24 cellular contexts compared by ENCODE assay signal in genomic region chr13:32232263-32232662, GRCh38.
"Had no signal": no experiment of that assay in that cellular context is flagged by ENCODE, and none has a peak within 500 bp of the region (broad histone marks: within the 10 kb centered on the region; RNA-seq: fewer than 3 reads in every experiment).

No MANE protein-coding gene starts in this region.

- DNase-seq: cerebellar nuclear complex; cortex of kidney; dorsolateral prefrontal cortex; effector CD8-positive, alpha-beta T cell; esophagus squamous epithelium; gastrocnemius medialis; heart left ventricle; kidney; mucosa of descending colon; naive B cell; sigmoid colon; stimulated activated CD4-positive, alpha-beta T cell treated with anti-CD3 and anti-CD28 coated beads, Interleukin-4, amount 100 ng/mL, for 4 hours; upper lobe of left lung had no signal

- ATAC-seq: gastrocnemius medialis; left lobe of liver; mucosa of descending colon; natural killer cell treated with Interleukin-12 subunit alpha and Interleukin-12 subunit beta and Interleukin-15 and Interleukin-18, amount 100 ng/mL, for 72 hours; stimulated activated memory B cell treated with anti-CD40 and anti-IgM and Interleukin-4, amounts not matched to agents 10 μg/mL and 1 μg/mL and 100 μg/mL, for 72 hours had no signal

- H3K36me3 Mint-ChIP-seq: naive B cell; natural killer cell treated with Interleukin-12 subunit alpha and Interleukin-12 subunit beta and Interleukin-15 and Interleukin-18, amount 100 ng/mL, for 72 hours; neural progenitor cell had no signal

- H3K27me3 Mint-ChIP-seq: naive B cell; natural killer cell treated with Interleukin-12 subunit alpha and Interleukin-12 subunit beta and Interleukin-15 and Interleukin-18, amount 100 ng/mL, for 72 hours; stimulated activated memory B cell treated with anti-CD40 and anti-IgM and Interleukin-4, amounts not matched to agents 10 μg/mL and 1 μg/mL and 100 μg/mL, for 72 hours; stimulated activated naive CD8-positive, alpha-beta T cell treated with anti-CD3 and anti-CD28 coated beads, Interleukin-15, Interleukin-2, amounts not matched to agents 100 ng/mL and 50 ng/mL, for 24 hours had no signal

- H3K4me3 ChIP-seq: dorsolateral prefrontal cortex, esophagus squamous epithelium, gastrocnemius medialis, heart left ventricle, hepatocyte, mucosa of descending colon, neural progenitor cell, prostate gland, right atrium auricular region, sigmoid colon, thoracic aorta, tibial nerve, upper lobe of left lung had no signal

- H3K27ac Mint-ChIP-seq: mesothelial cell of epicardium; naive B cell; natural killer cell treated with Interleukin-12 subunit alpha and Interleukin-12 subunit beta and Interleukin-15 and Interleukin-18, amount 100 ng/mL, for 72 hours; neural progenitor cell; stimulated activated memory B cell treated with anti-CD40 and anti-IgM and Interleukin-4, amounts not matched to agents 10 μg/mL and 1 μg/mL and 100 μg/mL, for 72 hours; stimulated activated naive CD8-positive, alpha-beta T cell treated with anti-CD3 and anti-CD28 coated beads, Interleukin-15, Interleukin-2, amounts not matched to agents 100 ng/mL and 50 ng/mL, for 24 hours had no signal

- H3K9me3 Mint-ChIP-seq: mesothelial cell of epicardium; naive B cell; natural killer cell treated with Interleukin-12 subunit alpha and Interleukin-12 subunit beta and Interleukin-15 and Interleukin-18, amount 100 ng/mL, for 72 hours; neural progenitor cell; stimulated activated memory B cell treated with anti-CD40 and anti-IgM and Interleukin-4, amounts not matched to agents 10 μg/mL and 1 μg/mL and 100 μg/mL, for 72 hours; stimulated activated naive CD8-positive, alpha-beta T cell treated with anti-CD3 and anti-CD28 coated beads, Interleukin-15, Interleukin-2, amounts not matched to agents 100 ng/mL and 50 ng/mL, for 24 hours had no signal

- H3K4me3 Mint-ChIP-seq: mesothelial cell of epicardium; naive B cell; natural killer cell treated with Interleukin-12 subunit alpha and Interleukin-12 subunit beta and Interleukin-15 and Interleukin-18, amount 100 ng/mL, for 72 hours; neural progenitor cell; stimulated activated memory B cell treated with anti-CD40 and anti-IgM and Interleukin-4, amounts not matched to agents 10 μg/mL and 1 μg/mL and 100 μg/mL, for 72 hours; stimulated activated naive CD8-positive, alpha-beta T cell treated with anti-CD3 and anti-CD28 coated beads, Interleukin-15, Interleukin-2, amounts not matched to agents 100 ng/mL and 50 ng/mL, for 24 hours had no signal

- H3K4me1 Mint-ChIP-seq: naive B cell; stimulated activated memory B cell treated with anti-CD40 and anti-IgM and Interleukin-4, amounts not matched to agents 10 μg/mL and 1 μg/mL and 100 μg/mL, for 72 hours had no signal

- H3K9me3 ChIP-seq: esophagus squamous epithelium, gastrocnemius medialis, heart left ventricle, mucosa of descending colon, prostate gland, right atrium auricular region, sigmoid colon, thoracic aorta, tibial nerve, upper lobe of left lung had no signal
